ENCODE assay signal across 17 cellular contexts in the genomic region with DNA sequence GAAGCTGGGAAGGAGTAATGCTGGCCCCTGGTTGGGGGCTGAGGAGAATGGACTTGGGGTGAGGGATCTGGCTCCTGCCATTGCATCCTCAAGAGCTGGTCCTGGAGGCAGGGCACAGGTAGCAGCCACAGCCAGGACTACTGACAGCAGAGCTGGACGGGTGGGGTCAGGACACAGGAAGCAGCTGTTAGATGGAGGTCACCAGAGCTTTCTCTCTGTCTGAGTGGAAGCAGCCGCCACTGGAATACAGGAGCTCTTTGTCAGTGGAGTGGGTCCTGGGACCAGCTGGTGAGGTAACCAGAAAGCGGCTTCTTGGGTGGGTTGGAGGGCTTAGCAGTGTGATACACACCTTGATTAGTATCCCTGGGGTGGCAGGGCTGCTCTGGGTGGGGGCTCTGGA. TPM values are rescaled to one million over a fixed set of nuclear protein-coding genes. Genes with fewer than 3 reads are reported as not detected.
"Had no signal": no experiment of that assay in that cellular context is flagged by ENCODE, and none has a peak within 500 bp of the region (broad histone marks: within the 10 kb centered on the region; RNA-seq: fewer than 3 reads in every experiment).

No MANE protein-coding gene starts in this region.

- H3K4me3 Mint-ChIP-seq: activated naive CD4-positive, alpha-beta T cell treated with anti-CD3 and anti-CD28 coated beads for 36 hours; immature natural killer cell; naive thymus-derived CD4-positive, alpha-beta T cell had no signal

- H3K36me3 Mint-ChIP-seq: immature natural killer cell; naive thymus-derived CD4-positive, alpha-beta T cell had no signal

- H3K9me3 ChIP-seq: right atrium auricular region had no signal

- H3K4me1 Mint-ChIP-seq: immature natural killer cell; naive thymus-derived CD4-positive, alpha-beta T cell had no signal

- H3K4me3 ChIP-seq: lung, right atrium auricular region had no signal

- H3K27me3 ChIP-seq: foreskin keratinocyte, right atrium auricular region had no signal

- H3K27me3 Mint-ChIP-seq: naive thymus-derived CD4-positive, alpha-beta T cell had no signal

- H3K36me3 ChIP-seq: right atrium auricular region had no signal

- DNase-seq: activated CD4-positive, alpha-beta T cell treated with anti-CD3 and anti-CD28 coated beads, Interleukin-2, amount 50 U/mL, for 1 hour; activated naive CD4-positive, alpha-beta T cell treated with anti-CD3 and anti-CD28 coated beads for 36 hours; foreskin keratinocyte; head of caudate nucleus; immature natural killer cell; naive thymus-derived CD4-positive, alpha-beta T cell; nucleus accumbens; small intestine; stimulated activated CD4-positive, alpha-beta T cell treated with anti-CD3 and anti-CD28 coated beads, Interleukin-4, amount 100 ng/mL, for 24 hours; stimulated activated CD8-positive, alpha-beta memory T cell treated with anti-CD3 and anti-CD28 coated beads, Interleukin-4, amount 100 ng/mL, for 48 hours; stimulated activated naive CD8-positive, alpha-beta T cell treated with anti-CD3 and anti-CD28 coated beads, Interleukin-15, Interleukin-2, amounts not matched to agents 100 U/mL and 50 U/mL, for 24 hours; T-helper 1 cell; T1000 had no signal

- H3K27ac Mint-ChIP-seq: activated naive CD4-positive, alpha-beta T cell treated with anti-CD3 and anti-CD28 coated beads for 36 hours; immature natural killer cell; naive thymus-derived CD4-positive, alpha-beta T cell had no signal

- H3K27ac ChIP-seq: foreskin keratinocyte, right atrium auricular region had no signal

- ATAC-seq: activated CD4-positive, CD25-positive, alpha-beta regulatory T cell treated with anti-CD3 and anti-CD28 coated beads, Interleukin-2, amount 50 U/mL, for 24 hours; foreskin keratinocyte; naive thymus-derived CD4-positive, alpha-beta T cell; SK-N-SH treated with all-trans-retinoic acid at 6 μM for 48 hours; stimulated activated naive CD8-positive, alpha-beta T cell treated with anti-CD3 and anti-CD28 coated beads, Interleukin-15, Interleukin-2, amounts not matched to agents 100 U/mL and 50 U/mL, for 24 hours had no signal

- H3K9me3 Mint-ChIP-seq: activated naive CD4-positive, alpha-beta T cell treated with anti-CD3 and anti-CD28 coated beads for 36 hours; immature natural killer cell; naive thymus-derived CD4-positive, alpha-beta T cell had no signal

- H3K4me1 ChIP-seq: foreskin keratinocyte had no signal

RNA-seq across cellular contexts. Expression of a gene that starts 58.1 kb away (rescaled TPM):
- total RNA-seq: foreskin keratinocyte had no signal
